34 cellular contexts compared by ENCODE assay signal in the genomic region with DNA sequence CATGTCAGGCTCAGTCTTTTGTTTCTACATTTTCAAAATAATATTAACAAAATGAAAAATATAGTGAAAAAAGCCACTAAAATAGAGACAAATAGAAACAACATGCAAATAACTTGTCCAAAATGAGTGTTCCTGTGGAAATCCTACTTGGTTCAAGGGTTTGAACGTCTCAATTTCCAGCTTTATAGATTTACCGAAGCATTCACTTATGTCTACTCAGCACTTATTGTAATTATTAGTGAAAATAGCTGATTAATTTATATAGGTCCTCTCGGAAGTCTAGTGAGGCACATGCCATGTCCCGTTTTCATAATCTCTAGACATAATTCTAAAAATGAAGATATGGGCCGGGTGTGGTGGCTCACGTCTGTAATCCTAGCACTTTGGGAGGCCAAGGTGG.
"Had no signal": no experiment of that assay in that cellular context is flagged by ENCODE, and none has a peak within 500 bp of the region (broad histone marks: within the 10 kb centered on the region; RNA-seq: fewer than 3 reads in every experiment).

No MANE protein-coding gene starts in this region.

- FAIRE-seq: astrocyte, TTC549 had no signal

- H3K4me3 ChIP-seq: adrenal gland, body of pancreas, breast epithelium had no signal

- ATAC-seq: activated CD8-positive, alpha-beta T cell treated with anti-CD3 and anti-CD28 coated beads for 36 hours; activated naive CD4-positive, alpha-beta T cell treated with anti-CD3 and anti-CD28 coated beads, Interleukin-2, amount 50 U/mL, for 72 hours; activated T-cell treated with anti-CD3 and anti-CD28 coated beads, Interleukin-2, amount 50 U/mL, for 4 hours; activated T-cell treated with anti-CD3 and anti-CD28 coated beads, Interleukin-2, amount 50 U/mL, for 72 hours; activated T-helper 17 cell treated with anti-CD3 and anti-CD28 coated beads, Interleukin-2, amount 50 U/mL, for 72 hours; body of pancreas had no signal

- H3K4me1 ChIP-seq: adrenal gland, body of pancreas, breast epithelium had no signal

- H3K27ac ChIP-seq: adrenal gland, body of pancreas, brain microvascular endothelial cell, breast epithelium, VCaP had no signal

- H3K27me3 ChIP-seq: adrenal gland, body of pancreas, breast epithelium had no signal

- DNase-seq: activated B cell treated with CpG ODN at 0.5 μM for 24 hours; activated CD4-positive, alpha-beta memory T cell treated with anti-CD3 and anti-CD28 coated beads for 36 hours; activated CD4-positive, alpha-beta T cell treated with anti-CD3 and anti-CD28 coated beads for 4 hours; activated CD4-positive, alpha-beta T cell treated with anti-CD3 and anti-CD28 coated beads, Interleukin-2, amount 10 ng/mL, durations not matched to agents 24 days and 14 days; activated CD4-positive, alpha-beta T cell treated with anti-CD3 and anti-CD28 coated beads, Interleukin-2, amount 50 U/mL, for 1 hour; activated CD4-positive, alpha-beta T cell treated with anti-CD3 and anti-CD28 coated beads, Interleukin-2, amount 50 U/mL, for 4 hours; activated CD4-positive, CD25-positive, alpha-beta regulatory T cell treated with anti-CD3 and anti-CD28 coated beads, Interleukin-2, amount 50 U/mL, for 72 hours; activated CD8-positive, alpha-beta memory T cell treated with anti-CD3 and anti-CD28 coated beads, Interleukin-2, amount 50 U/mL, for 4 hours; activated CD8-positive, alpha-beta T cell treated with anti-CD3 and anti-CD28 coated beads for 36 hours; activated effector memory CD4-positive, alpha-beta T cell treated with anti-CD3 and anti-CD28 coated beads, Interleukin-2, amount 50 U/mL, for 16 hours; activated gamma-delta T cell treated with Interleukin-2 at 50 U/mL for 16 hours; activated naive CD4-positive, alpha-beta T cell; activated naive CD4-positive, alpha-beta T cell treated with anti-CD3 and anti-CD28 coated beads for 36 hours; activated naive CD4-positive, alpha-beta T cell treated with anti-CD3 and anti-CD28 coated beads, Interleukin-2, amount 50 U/mL, for 16 hours; activated naive CD8-positive, alpha-beta T cell treated with anti-CD3 and anti-CD28 coated beads for 36 hours; activated T-cell treated with anti-CD3 and anti-CD28 coated beads for 4 hours; activated T-cell treated with anti-CD3 and anti-CD28 coated beads, Interleukin-2, amount 50 U/mL, for 1 hour; activated T-cell treated with anti-CD3 and anti-CD28 coated beads, Interleukin-2, amount 50 U/mL, for 4 hours; activated T-cell treated with anti-CD3 and anti-CD28 coated beads, Interleukin-2, amount 50 U/mL, for 72 hours; adrenal gland; amniotic stem cell; aorta; body of pancreas; brain microvascular endothelial cell; central memory CD4-positive, alpha-beta T cell; T-helper 1 cell; T-helper 2 cell; T-helper 9 cell had no signal

- H3K36me3 ChIP-seq: adrenal gland, brain microvascular endothelial cell, breast epithelium had no signal

- H3K9me3 ChIP-seq: adrenal gland, body of pancreas had no signal
